25 cellular contexts compared by ENCODE assay signal in the genomic region with DNA sequence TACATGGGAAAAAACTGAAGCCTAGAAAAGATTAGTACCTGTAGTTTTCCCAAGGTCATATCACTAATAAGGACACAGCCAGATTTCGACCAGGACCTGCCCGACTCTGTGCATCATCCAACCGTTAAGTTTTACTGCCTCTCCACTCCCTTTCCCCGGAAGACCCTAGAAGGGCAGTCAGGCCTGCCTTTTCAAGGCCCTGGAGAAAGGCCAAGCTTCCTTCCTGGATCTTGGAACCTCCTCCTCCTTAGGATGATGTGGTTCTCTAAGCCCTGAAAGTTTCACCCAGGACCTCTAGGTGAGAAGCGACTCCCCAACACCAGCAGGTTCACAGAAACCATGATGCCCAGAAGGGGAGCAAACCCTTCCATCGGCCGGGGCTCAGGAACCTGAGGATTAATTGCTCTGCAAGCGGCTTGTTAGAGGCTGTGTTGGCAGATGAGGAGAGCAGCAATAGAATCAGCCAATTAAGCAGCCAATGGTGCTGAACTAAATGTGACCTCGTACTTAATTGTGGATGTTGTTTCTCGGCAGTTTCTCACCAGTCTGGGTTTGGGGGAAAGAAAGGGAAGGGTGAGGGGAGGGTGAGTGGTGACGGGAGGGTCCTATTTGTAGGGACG.
DNase-seq lines count a peak whose midpoint lies in the region; FAIRE-seq and TF ChIP-seq lines count a peak whose summit lies in the region.
"Had no signal": no experiment of that assay in that cellular context is flagged by ENCODE, and none has a peak within 500 bp of the region (broad histone marks: within the 10 kb centered on the region; RNA-seq: fewer than 3 reads in every experiment).

No MANE protein-coding gene starts in this region.

- H3K9ac ChIP-seq in HUES48 (ENCODE audit: low read depth, low read length), result no peak overlapping the region
- H3K9ac ChIP-seq: BLaER1 treated with 17β-estradiol and CSF1 and Interleukin-3, amounts not matched to agents 10 nM and 100 nM had no signal

- no peaks in the 10 kb centered on the region for H3K9me3 ChIP-seq in HUES48 (ENCODE audit: control insufficient read depth, insufficient read depth, low read length)
- H3K9me3 ChIP-seq: Caco-2, left lung had no signal

- peak; percentile 76 for DNase-seq in NCI-H446 treated with DMSO at 0.1 percent for 48 hours (lab: John Stamatoyannopoulos, UW)
- peak; percentile 92 for DNase-seq in left kidney (ENCODE audit: low read depth, low spot score)
- DNase-seq in retina, result peak; percentile 79
- DNase-seq in activated T-helper 1 cell treated with anti-CD3 and anti-CD28 coated beads, Interleukin-12 subunit alpha, Interleukin-12 subunit beta, Interleukin-2, Interleukin-4 antibody, amounts not matched to agents 30 ng/mL and 10 ng/mL and 1 ng/mL, durations not matched to agents 14 hours and 24 hours and 36 hours (ENCODE audit: low spot score), result no peak
- DNase-seq in stimulated activated naive CD4-positive, alpha-beta T cell (lab: John Stamatoyannopoulos, UW), result no peak
- no peak for DNase-seq in GM12891 (ENCODE audit: insufficient read length, low spot score)
- DNase-seq: activated CD4-positive, alpha-beta T cell treated with anti-CD3 and anti-CD28 coated beads for 48 hours; activated CD8-positive, alpha-beta memory T cell treated with anti-CD3 and anti-CD28 coated beads for 24 hours; activated T-cell treated with anti-CD3 and anti-CD28 coated beads for 4 hours; Caco-2; effector memory CD4-positive, alpha-beta T cell; immature natural killer cell; left lung; NCI-H1105; NCI-H345; NCI-H774; stimulated activated CD4-positive, alpha-beta T cell treated with anti-CD3 and anti-CD28 coated beads, Interleukin-4, amount 100 ng/mL, for 1 hour; T-cell; trophoblast cell had no signal

- H3K36me3 ChIP-seq in HUES48 (ENCODE audit: control insufficient read depth, insufficient read depth, low read length), result no peaks in the 10 kb centered on the region
- H3K36me3 ChIP-seq: BLaER1 treated with 17β-estradiol and CSF1 and Interleukin-3, amounts not matched to agents 10 nM and 100 nM; left lung had no signal

- H3K36me3 Mint-ChIP-seq in activated T-helper 1 cell treated with anti-CD3 and anti-CD28 coated beads, Interleukin-12 subunit alpha, Interleukin-12 subunit beta, Interleukin-2, Interleukin-4 antibody, amounts not matched to agents 30 ng/mL and 10 ng/mL and 1 ng/mL, durations not matched to agents 14 hours and 24 hours and 36 hours (ENCODE audit: low read depth), result no peaks in the 10 kb centered on the region
- H3K36me3 Mint-ChIP-seq: activated naive CD8-positive, alpha-beta T cell; immature natural killer cell; memory B cell; T-cell had no signal

- FAIRE-seq in GM12891 (lab: Jason Lieb, UNC), result no peak
- FAIRE-seq: K562 had no signal

- no peak overlapping the region for H3K4me3 ChIP-seq in HUES48 (ENCODE audit: low read depth, low read length)
- H3K4me3 ChIP-seq: BLaER1 treated with 17β-estradiol and CSF1 and Interleukin-3, amounts not matched to agents 10 nM and 100 nM; coronary artery; K562; left lung had no signal

- H3K4me1 Mint-ChIP-seq in activated T-helper 1 cell treated with anti-CD3 and anti-CD28 coated beads, Interleukin-12 subunit alpha, Interleukin-12 subunit beta, Interleukin-2, Interleukin-4 antibody, amounts not matched to agents 30 ng/mL and 10 ng/mL and 1 ng/mL, durations not matched to agents 14 hours and 24 hours and 36 hours (ENCODE audit: low read depth), result no peaks in the 10 kb centered on the region
- H3K4me1 Mint-ChIP-seq: immature natural killer cell, memory B cell, T-cell had no signal

- H3K27ac ChIP-seq in HUES48 (ENCODE audit: low read depth, low read length), result peak overlapping the region; percentile 26
- H3K27ac ChIP-seq: BLaER1 treated with 17β-estradiol and CSF1 and Interleukin-3, amounts not matched to agents 10 nM and 100 nM; coronary artery; left lung had no signal

- no peaks in the 10 kb centered on the region for H3K27me3 ChIP-seq in HUES48 (ENCODE audit: control insufficient read depth, insufficient read depth, low read length)
- H3K27me3 ChIP-seq: BLaER1 treated with 17β-estradiol and CSF1 and Interleukin-3, amounts not matched to agents 10 nM and 100 nM; left lung had no signal

- no peaks in the 10 kb centered on the region for H3K9me3 Mint-ChIP-seq in activated T-helper 1 cell treated with anti-CD3 and anti-CD28 coated beads, Interleukin-12 subunit alpha, Interleukin-12 subunit beta, Interleukin-2, Interleukin-4 antibody, amounts not matched to agents 30 ng/mL and 10 ng/mL and 1 ng/mL, durations not matched to agents 14 hours and 24 hours and 36 hours

- no peak overlapping the region for H3K4me3 Mint-ChIP-seq in activated T-helper 1 cell treated with anti-CD3 and anti-CD28 coated beads, Interleukin-12 subunit alpha, Interleukin-12 subunit beta, Interleukin-2, Interleukin-4 antibody, amounts not matched to agents 30 ng/mL and 10 ng/mL and 1 ng/mL, durations not matched to agents 14 hours and 24 hours and 36 hours
- H3K4me3 Mint-ChIP-seq: activated naive CD8-positive, alpha-beta T cell; immature natural killer cell; memory B cell; T-cell had no signal

- peaks cover 23% of the 10 kb centered on the region for H3K4me1 ChIP-seq in HUES48 (ENCODE audit: control insufficient read depth, insufficient read depth, low read length)
- H3K4me1 ChIP-seq: left lung had no signal

- intact Hi-C loops in activated T-helper 1 cell treated with anti-CD3 and anti-CD28 coated beads, Interleukin-12 subunit alpha, Interleukin-12 subunit beta, Interleukin-2, Interleukin-4 antibody, amounts not matched to agents 30 ng/mL and 10 ng/mL and 1 ng/mL, durations not matched to agents 14 hours and 24 hours and 36 hours (cut with micrococcal nuclease), result no loop called here

- TF ChIP-seq POLR2A in GM12891 (IDR thresholded peaks at IDR 0.05; ENCODE audit: low read depth, low read length), result no peak

- H3K27ac Mint-ChIP-seq in activated T-helper 1 cell treated with anti-CD3 and anti-CD28 coated beads, Interleukin-12 subunit alpha, Interleukin-12 subunit beta, Interleukin-2, Interleukin-4 antibody, amounts not matched to agents 30 ng/mL and 10 ng/mL and 1 ng/mL, durations not matched to agents 14 hours and 24 hours and 36 hours, result no peak overlapping the region
- H3K27ac Mint-ChIP-seq: activated naive CD8-positive, alpha-beta T cell; immature natural killer cell; memory B cell; T-cell had no signal

- H3K27me3 Mint-ChIP-seq in activated T-helper 1 cell treated with anti-CD3 and anti-CD28 coated beads, Interleukin-12 subunit alpha, Interleukin-12 subunit beta, Interleukin-2, Interleukin-4 antibody, amounts not matched to agents 30 ng/mL and 10 ng/mL and 1 ng/mL, durations not matched to agents 14 hours and 24 hours and 36 hours (ENCODE audit: insufficient read depth), result peaks cover 6% of the 10 kb centered on the region

TF ChIP-seq in GM12891, 5 proteins besides CTCF, POLR2A, EP300 and RAD21:
- no peak for TF ChIP-seq POLR2AphosphoS5 (IDR thresholded peaks at IDR 0.05; ENCODE audit: low read depth, low read length)
- no peak for TF ChIP-seq PAX5 (IDR thresholded peaks at IDR 0.05; ENCODE audit: insufficient read depth, low read length, severe bottlenecking)
- TF ChIP-seq SPI1 (IDR thresholded peaks at IDR 0.05; ENCODE audit: low read depth, low read length), result no peak
- no peak for TF ChIP-seq TAF1 (IDR thresholded peaks at IDR 0.05; ENCODE audit: low read depth, low read length)
- TF ChIP-seq POU2F2 (IDR thresholded peaks at IDR 0.05; ENCODE audit: low read depth, low read length), result no peak

Comparison
In these comparisons a context has a peak if more than half of its experiments do, and no peak if none do; other contexts are left out.
1. DNase-seq: peak in NCI-H446 treated with DMSO at 0.1 percent for 48 hours (single experiment), left kidney (single experiment) and retina (single experiment); none in activated T-helper 1 cell treated with anti-CD3 and anti-CD28 coated beads, Interleukin-12 subunit alpha, Interleukin-12 subunit beta, Interleukin-2, Interleukin-4 antibody, amounts not matched to agents 30 ng/mL and 10 ng/mL and 1 ng/mL, durations not matched to agents 14 hours and 24 hours and 36 hours (single experiment), stimulated activated naive CD4-positive, alpha-beta T cell (0 of 6) and GM12891 (single experiment).